Comparison of ENCODE assay signal across 25 cellular contexts in genomic region chr11:66878554-66878953, GRCh38. TPM values are rescaled to one million over a fixed set of nuclear protein-coding genes. Genes with fewer than 3 reads are reported as not detected.
A peak's percentile ranks its signal among the peaks of the same experiment; 100 is the strongest.
DNase-seq lines count a peak whose midpoint lies in the region; ATAC-seq and TF ChIP-seq lines count a peak whose summit lies in the region.
"Had no signal": no experiment of that assay in that cellular context is flagged by ENCODE, and none has a peak within 500 bp of the region (broad histone marks: within the 10 kb centered on the region; RNA-seq: fewer than 3 reads in every experiment).

No MANE protein-coding gene starts in this region.

- no peak overlapping the region for H3K4me3 ChIP-seq in mesenchymal stem cell (ENCODE audit: insufficient read depth in 1 of 2, low read depth in 1 of 2, low read length in 2 of 2)
- H3K4me3 ChIP-seq: coronary artery, esophagus muscularis mucosa, SK-N-MC had no signal

- H2BK12ac ChIP-seq in mesenchymal stem cell (ENCODE audit: low read length in 2 of 2), result no peak overlapping the region

- H2AK5ac ChIP-seq in mesenchymal stem cell (ENCODE audit: low read length, severe bottlenecking), result no peak overlapping the region

- BruUV-seq in MCF 10A (replicated peaks; lab: Mats Ljungman, UMichigan), result no TSS peak

- no peaks in the 10 kb centered on the region for H3K27me3 Mint-ChIP-seq in MCF 10A (ENCODE audit: insufficient read depth, unreplicated experiment)
- H3K27me3 Mint-ChIP-seq in stimulated activated naive B cell treated with anti-CD40 and anti-IgM and Interleukin-4, amounts not matched to agents 10 μg/mL and 1 μg/mL and 100 μg/mL, for 72 hours, result peaks cover 23 to 28% of the 10 kb centered on the region in 2 donors

- H3K27ac Mint-ChIP-seq in MCF 10A (ENCODE audit: low read depth, unreplicated experiment), result no peak overlapping the region
- H3K27ac Mint-ChIP-seq in stimulated activated naive B cell treated with anti-CD40 and anti-IgM and Interleukin-4, amounts not matched to agents 10 μg/mL and 1 μg/mL and 100 μg/mL, for 72 hours, result no peak overlapping the region
- H3K27ac Mint-ChIP-seq: activated CD4-positive, alpha-beta T cell treated with anti-CD3 and anti-CD28 coated beads, Interleukin-2, amount 10 ng/mL, durations not matched to agents 7 days and 5 days; naive thymus-derived CD4-positive, alpha-beta T cell had no signal

- CTCF ChIA-PET in MCF 10A (lab: Yijun Ruan, JAX), result interaction anchor here (1.1 kb wide), 1 partner anchor 46 kb away, joined by 3 read pairs; no protein-coding TSS in a partner anchor

- H3K4ac ChIP-seq in mesenchymal stem cell (ENCODE audit: low read depth in 1 of 2, low read length in 2 of 2), result no peak overlapping the region

- no peak overlapping the region for H2BK5ac ChIP-seq in mesenchymal stem cell (ENCODE audit: low read depth, low read length, poor library complexity, severe bottlenecking)

- no peak overlapping the region for H3K14ac ChIP-seq in mesenchymal stem cell (ENCODE audit: low read length in 2 of 2)

- H3K4me3 Mint-ChIP-seq in MCF 10A (ENCODE audit: unreplicated experiment), result peak overlapping the region; percentile 48
- no peak overlapping the region for H3K4me3 Mint-ChIP-seq in stimulated activated naive B cell treated with anti-CD40 and anti-IgM and Interleukin-4, amounts not matched to agents 10 μg/mL and 1 μg/mL and 100 μg/mL, for 72 hours
- H3K4me3 Mint-ChIP-seq: activated CD4-positive, alpha-beta T cell treated with anti-CD3 and anti-CD28 coated beads, Interleukin-2, amount 10 ng/mL, durations not matched to agents 7 days and 5 days; naive thymus-derived CD4-positive, alpha-beta T cell had no signal

- 90% methylated on average over 9 of the region's 9 CpGs for WGBS in mesenchymal stem cell

- no peak overlapping the region for H4K8ac ChIP-seq in mesenchymal stem cell (ENCODE audit: low read length)

- no peak overlapping the region for H2BK120ac ChIP-seq in mesenchymal stem cell (ENCODE audit: low read depth, low read length)

- H3K9me3 Mint-ChIP-seq in MCF 10A (ENCODE audit: unreplicated experiment), result no peaks in the 10 kb centered on the region
- no peaks in the 10 kb centered on the region for H3K9me3 Mint-ChIP-seq in stimulated activated naive B cell treated with anti-CD40 and anti-IgM and Interleukin-4, amounts not matched to agents 10 μg/mL and 1 μg/mL and 100 μg/mL, for 72 hours
- H3K9me3 Mint-ChIP-seq: activated CD4-positive, alpha-beta T cell treated with anti-CD3 and anti-CD28 coated beads, Interleukin-2, amount 10 ng/mL, durations not matched to agents 7 days and 5 days; naive thymus-derived CD4-positive, alpha-beta T cell had no signal

- H3K9ac ChIP-seq in mesenchymal stem cell (ENCODE audit: low read length), result peak overlapping the region; percentile 38

- H3K79me1 ChIP-seq in mesenchymal stem cell (replicated peaks; ENCODE audit: low read length, poor library complexity, severe bottlenecking), result peaks cover 25% of the 10 kb centered on the region

- POLR2A ChIA-PET in MCF 10A (lab: Yijun Ruan, JAX), result interaction anchor here (0.5 to 2.5 kb wide), 8 partner anchors 14 to 587 kb away, joined by 3 to 10 read pairs (median 4); partner anchors contain the start of genes RCE1 and RHOD

- no peaks in the 10 kb centered on the region for H3K9me3 ChIP-seq in mesenchymal stem cell (ENCODE audit: control insufficient read depth, low read length)
- H3K9me3 ChIP-seq: esophagus muscularis mucosa had no signal

- ATAC-seq in stimulated activated naive B cell treated with anti-CD40 and anti-IgM and Interleukin-4, amounts not matched to agents 10 μg/mL and 1 μg/mL and 100 μg/mL, for 72 hours (replicated peaks), result no peak
- ATAC-seq: naive thymus-derived CD4-positive, alpha-beta T cell had no signal

- H3K4me2 ChIP-seq in mesenchymal stem cell (ENCODE audit: low read length, poor library complexity, severe bottlenecking), result no peak overlapping the region

- no peak overlapping the region for H3K27ac ChIP-seq in mesenchymal stem cell (ENCODE audit: low read length, poor library complexity, severe bottlenecking)
- H3K27ac ChIP-seq: coronary artery, esophagus muscularis mucosa, SK-N-MC, WERI-Rb-1 had no signal

- no peak for TF ChIP-seq CTCF in MCF 10A (IDR thresholded peaks at IDR 0.05; ENCODE audit: unreplicated experiment)

- DNase-seq in AG08396 (ENCODE audit: low spot score), result peak; percentile 53
- peak; percentile 46 for DNase-seq in EH (ENCODE audit: low read depth)
- peak; percentile 45 for DNase-seq in MCF 10A (ENCODE audit: unreplicated experiment)
- no peak for DNase-seq in mesenchymal stem cell
- DNase-seq in D341Med (ENCODE audit: low spot score), result no peak
- no peak for DNase-seq in mesenteric fat pad (ENCODE audit: low spot score)
- DNase-seq in stimulated activated naive B cell treated with anti-CD40 and anti-IgM and Interleukin-4, amounts not matched to agents 10 μg/mL and 1 μg/mL and 100 μg/mL, for 72 hours, result no peak
- no peak for DNase-seq in globus pallidus (ENCODE audit: low spot score)
- DNase-seq: activated CD4-positive, alpha-beta T cell treated with anti-CD3 and anti-CD28 coated beads, Interleukin-2, amount 10 ng/mL, durations not matched to agents 7 days and 5 days; activated naive CD4-positive, alpha-beta T cell treated with Interleukin-2 at 50 U/mL for 16 hours; activated T-cell treated with anti-CD3 and anti-CD28 coated beads, Interleukin-2, amount 50 U/mL, for 48 hours; DMS53; Kasumi-1; kidney glomerular epithelial cell; mesendoderm; naive thymus-derived CD4-positive, alpha-beta T cell; NCI-H1048; NCI-H1694 treated with DMSO at 0.1 percent for 48 hours; NCI-H2171 treated with DMSO at 0.1 percent for 48 hours; NCI-H524; trophoblast cell; WERI-Rb-1 had no signal

- H4K91ac ChIP-seq in mesenchymal stem cell (ENCODE audit: low read length), result no peak overlapping the region

- H2BK15ac ChIP-seq in mesenchymal stem cell (ENCODE audit: low read depth, poor library complexity, severe bottlenecking), result no peak overlapping the region

- no peak overlapping the region for H3K18ac ChIP-seq in mesenchymal stem cell (ENCODE audit: low read depth in 1 of 2, low read length in 2 of 2)

- intact Hi-C loops in MCF 10A (cut with micrococcal nuclease), result no loop called here

- peaks cover 12% of the 10 kb centered on the region for H3K36me3 Mint-ChIP-seq in MCF 10A (ENCODE audit: insufficient read depth, unreplicated experiment)
- no peaks in the 10 kb centered on the region for H3K36me3 Mint-ChIP-seq in stimulated activated naive B cell treated with anti-CD40 and anti-IgM and Interleukin-4, amounts not matched to agents 10 μg/mL and 1 μg/mL and 100 μg/mL, for 72 hours
- H3K36me3 Mint-ChIP-seq: naive thymus-derived CD4-positive, alpha-beta T cell had no signal

- peaks cover 55% of the 10 kb centered on the region for H3K4me1 Mint-ChIP-seq in MCF 10A (ENCODE audit: insufficient read depth, unreplicated experiment)
- H3K4me1 Mint-ChIP-seq in stimulated activated naive B cell treated with anti-CD40 and anti-IgM and Interleukin-4, amounts not matched to agents 10 μg/mL and 1 μg/mL and 100 μg/mL, for 72 hours, result peaks cover 4 to 10% of the 10 kb centered on the region in 2 donors

- H2AFZ ChIP-seq in mesenchymal stem cell (ENCODE audit: low read depth, low read length), result no peak overlapping the region

- H3K27me3 ChIP-seq in mesenchymal stem cell (ENCODE audit: control insufficient read depth in 1 of 2, insufficient read depth in 1 of 2, low read length in 2 of 2), result peaks cover 0 to 4% of the 10 kb centered on the region in 2 experiments
- H3K27me3 ChIP-seq: esophagus muscularis mucosa had no signal

- no peak overlapping the region for H3K23ac ChIP-seq in mesenchymal stem cell (ENCODE audit: low read length in 2 of 2)

- H3K36me3 ChIP-seq in mesenchymal stem cell (ENCODE audit: control insufficient read depth in 1 of 2, insufficient read depth in 2 of 2, low read depth in 1 of 2, low read length in 2 of 2), result peaks cover 0 to 3% of the 10 kb centered on the region in 2 experiments
- H3K36me3 ChIP-seq: esophagus muscularis mucosa, WERI-Rb-1 had no signal

- H3K4me1 ChIP-seq in mesenchymal stem cell (ENCODE audit: control insufficient read depth, insufficient read depth, low read depth, low read length), result peaks cover 31% of the 10 kb centered on the region

RNA-seq across cellular contexts. Expression of gene LRFN4, which starts 21.7 kb away (rescaled TPM):
- total RNA-seq in MCF 10A (2022) (30.4 and 39.9 TPM in 2 replicates), mesenteric fat pad (25.6 TPM)
- 16.0 TPM for polyA plus RNA-seq in mesenchymal stem cell (2013, experiment 1 of 2)
- polyA plus RNA-seq in mesenchymal stem cell (2013, experiment 2 of 2), result 15.3 TPM
- polyA plus RNA-seq: naive thymus-derived CD4-positive, alpha-beta T cell had no signal

RNA-seq across cellular contexts. Expression of gene RCE1, which starts 35.3 kb away (rescaled TPM):
- total RNA-seq in MCF 10A (2022) (23.3 and 27.7 TPM in 2 replicates), mesenteric fat pad (14.1 TPM)
- polyA plus RNA-seq in mesenchymal stem cell (2013, experiment 1 of 2), result 11.2 TPM
- polyA plus RNA-seq in mesenchymal stem cell (2013, experiment 2 of 2), result 10.9 TPM

Comparison
In these comparisons a context has a peak if more than half of its experiments do, and no peak if none do; other contexts are left out.
1. DNase-seq: peak in AG08396 (single experiment), EH (single experiment) and MCF 10A (single experiment); none in mesenchymal stem cell (single experiment), D341Med (single experiment), mesenteric fat pad (single experiment), stimulated activated naive B cell treated with anti-CD40 and anti-IgM and Interleukin-4, amounts not matched to agents 10 μg/mL and 1 μg/mL and 100 μg/mL, for 72 hours (single experiment) and globus pallidus (single experiment).